Comparison of ENCODE assay signal across 15 cellular contexts in the genomic region with DNA sequence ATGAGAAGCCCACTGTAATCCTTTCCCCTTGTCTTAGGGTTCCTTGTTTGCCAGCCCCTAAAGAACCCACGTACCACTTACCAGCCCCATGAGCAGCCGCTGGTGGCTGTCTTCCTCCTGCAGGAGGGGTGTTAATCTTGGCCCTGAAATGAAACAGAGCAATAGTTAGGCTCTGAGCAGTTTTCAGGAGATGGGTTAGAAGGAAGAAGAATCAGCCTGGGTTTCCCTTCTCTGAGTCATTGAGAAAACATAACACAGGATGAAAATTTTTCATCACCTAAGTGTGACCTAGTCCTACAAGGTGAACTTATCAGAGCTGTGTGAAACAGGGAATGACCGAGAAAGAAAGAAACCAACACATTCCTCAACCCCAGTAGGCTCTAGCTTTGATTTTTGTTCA.
DNase-seq lines count a peak whose midpoint lies in the region; ATAC-seq and TF ChIP-seq lines count a peak whose summit lies in the region.
"Had no signal": no experiment of that assay in that cellular context is flagged by ENCODE, and none has a peak within 500 bp of the region (broad histone marks: within the 10 kb centered on the region; RNA-seq: fewer than 3 reads in every experiment).

No MANE protein-coding gene starts in this region.

- peak overlapping the region; percentile 78 to 90 for H3K27ac Mint-ChIP-seq in natural killer cell treated with Interleukin-12 subunit alpha and Interleukin-12 subunit beta and Interleukin-15 and Interleukin-18, amount 100 ng/mL, for 72 hours

- no peak for TF ChIP-seq POLR2A in GM18505 (IDR thresholded peaks at IDR 0.05; ENCODE audit: borderline replicate concordance, extremely low read depth, insufficient read depth, insufficient read length)

- no peaks in the 10 kb centered on the region for H3K27me3 ChIP-seq in BLaER1 treated with 17β-estradiol and CSF1 and Interleukin-3, amounts not matched to agents 10 nM and 100 nM
- no peaks in the 10 kb centered on the region for H3K27me3 ChIP-seq in MG63
- H3K27me3 ChIP-seq: heart left ventricle had no signal

- DNase-seq in LHCN-M2 (ENCODE audit: low read depth) (peak; percentile 41), cardiac fibroblast (ENCODE audit: low read depth in 2 of 2) (peak; percentile 14 to 56), NCI-H510A (lab: John Stamatoyannopoulos, UW) (no peak), MG63 (no peak), hippocampal formation (lab: John Stamatoyannopoulos, UW) (no peak)
- no peak for DNase-seq in natural killer cell treated with Interleukin-12 subunit alpha and Interleukin-12 subunit beta and Interleukin-15 and Interleukin-18, amount 100 ng/mL, for 72 hours (ENCODE audit: low spot score)
- DNase-seq: activated CD4-positive, alpha-beta T cell treated with anti-CD3 and anti-CD28 coated beads for 4 hours; Calu3; heart left ventricle; left cardiac atrium; MM.1S; NK-92 treated with Interleukin-12 subunit alpha and Interleukin-12 subunit beta, amount 100 ng/mL, for 24 hours; T1000 had no signal

- peak overlapping the region; percentile 4 for H3K4me3 Mint-ChIP-seq in natural killer cell treated with Interleukin-12 subunit alpha and Interleukin-12 subunit beta and Interleukin-15 and Interleukin-18, amount 100 ng/mL, for 72 hours

- H3K9me3 Mint-ChIP-seq in natural killer cell treated with Interleukin-12 subunit alpha and Interleukin-12 subunit beta and Interleukin-15 and Interleukin-18, amount 100 ng/mL, for 72 hours: no peaks in the 10 kb centered on the region

- H3K4me3 ChIP-seq in BLaER1 treated with 17β-estradiol and CSF1 and Interleukin-3, amounts not matched to agents 10 nM and 100 nM: no peak overlapping the region; a peak in 1 of 20 replicates
- no peak overlapping the region for H3K4me3 ChIP-seq in cardiac fibroblast (replicated peaks in 1 of 2; ENCODE audit: low read depth in 2 of 2, low read length in 2 of 2)
- H3K4me3 ChIP-seq in MG63: no peak overlapping the region
- H3K4me3 ChIP-seq: heart left ventricle had no signal

- ATAC-seq in natural killer cell treated with Interleukin-12 subunit alpha and Interleukin-12 subunit beta and Interleukin-15 and Interleukin-18, amount 100 ng/mL, for 72 hours: peak; percentile 58 to 70
- ATAC-seq in GM18505 (IDR thresholded peaks at IDR 0.05; ENCODE audit: unreplicated experiment): no peak

- no peaks in the 10 kb centered on the region for H3K9me3 ChIP-seq in BLaER1 treated with 17β-estradiol and CSF1 and Interleukin-3, amounts not matched to agents 10 nM and 100 nM (replicated peaks in 1 of 11)
- no peaks in the 10 kb centered on the region for H3K9me3 ChIP-seq in MG63
- H3K9me3 ChIP-seq: heart left ventricle had no signal

- H3K36me3 Mint-ChIP-seq in natural killer cell treated with Interleukin-12 subunit alpha and Interleukin-12 subunit beta and Interleukin-15 and Interleukin-18, amount 100 ng/mL, for 72 hours: no peaks in the 10 kb centered on the region

- H3K27ac ChIP-seq in BLaER1 treated with 17β-estradiol and CSF1 and Interleukin-3, amounts not matched to agents 10 nM and 100 nM: peak overlapping the region in 6 of 11 experiments; percentile 1 to 77 (median 68); a peak in 9 of 22 replicates

- no peak for TF ChIP-seq CTCF in cardiac fibroblast (IDR thresholded peaks at IDR 0.05; ENCODE audit: low read depth, low read length)

- peaks cover 0 to 67% (median 0%) of the 10 kb centered on the region in 11 experiments; a peak in 6 of 22 replicates for H3K36me3 ChIP-seq in BLaER1 treated with 17β-estradiol and CSF1 and Interleukin-3, amounts not matched to agents 10 nM and 100 nM
- H3K36me3 ChIP-seq in MG63: no peaks in the 10 kb centered on the region

- H3K27me3 Mint-ChIP-seq in natural killer cell treated with Interleukin-12 subunit alpha and Interleukin-12 subunit beta and Interleukin-15 and Interleukin-18, amount 100 ng/mL, for 72 hours: no peaks in the 10 kb centered on the region

- peak overlapping the region in 8 of 11 experiments; percentile 79 to 98 (median 90); a peak in 14 of 22 replicates for H3K4me2 ChIP-seq in BLaER1 treated with 17β-estradiol and CSF1 and Interleukin-3, amounts not matched to agents 10 nM and 100 nM

- peaks cover 42 to 59% (median 52%) of the 10 kb centered on the region in 10 experiments for H3K4me1 ChIP-seq in BLaER1 treated with 17β-estradiol and CSF1 and Interleukin-3, amounts not matched to agents 10 nM and 100 nM

- peak overlapping the region in 1 of 11 experiments; percentile 4; a peak in 1 of 22 replicates for H3K9ac ChIP-seq in BLaER1 treated with 17β-estradiol and CSF1 and Interleukin-3, amounts not matched to agents 10 nM and 100 nM

- peaks cover 0 to 20% (median 0%) of the 10 kb centered on the region in 11 experiments; a peak in 2 of 22 replicates for H4K20me1 ChIP-seq in BLaER1 treated with 17β-estradiol and CSF1 and Interleukin-3, amounts not matched to agents 10 nM and 100 nM

- peaks cover 52 to 62% of the 10 kb centered on the region in 2 donors for H3K4me1 Mint-ChIP-seq in natural killer cell treated with Interleukin-12 subunit alpha and Interleukin-12 subunit beta and Interleukin-15 and Interleukin-18, amount 100 ng/mL, for 72 hours (ENCODE audit: low read depth in 2 of 2)

Comparison
In these comparisons a context has a peak if more than half of its experiments do, and no peak if none do; other contexts are left out.
1. DNase-seq: peak in LHCN-M2 (single experiment) and cardiac fibroblast (2 of 2); none in natural killer cell treated with Interleukin-12 subunit alpha and Interleukin-12 subunit beta and Interleukin-15 and Interleukin-18, amount 100 ng/mL, for 72 hours (single experiment), NCI-H510A (single experiment), MG63 (single experiment) and hippocampal formation (0 of 2).